ENCODE assay signal across 10 cellular contexts in genomic region chr10:3836222-3836820, GRCh38. TPM values are rescaled to one million over a fixed set of nuclear protein-coding genes. Genes with fewer than 3 reads are reported as not detected.
DNase-seq lines count a peak whose midpoint lies in the region; ATAC-seq, FAIRE-seq and TF ChIP-seq lines count a peak whose summit lies in the region.
"Had no signal": no experiment of that assay in that cellular context is flagged by ENCODE, and none has a peak within 500 bp of the region (broad histone marks: within the 10 kb centered on the region; RNA-seq: fewer than 3 reads in every experiment).

No MANE protein-coding gene starts in this region.

- H3K27me3 Mint-ChIP-seq in CD14-positive monocyte (ENCODE audit: low read depth in 3 of 3) = peaks cover 0 to 2% (median 0%) of the 10 kb centered on the region in 3 donors
- H3K27me3 Mint-ChIP-seq in activated T-helper 2 cell treated with anti-CD3 and anti-CD28 coated beads, Interferon-gamma antibody, Interleukin-2, Interleukin-4, amounts not matched to agents 10 μg/mL and 5 μg/mL and 100 μg/mL, durations not matched to agents 14 hours and 24 hours and 36 hours (ENCODE audit: low read depth) = no peaks in the 10 kb centered on the region
- H3K27me3 Mint-ChIP-seq: activated naive CD4-positive, alpha-beta T cell treated with anti-CD3 and anti-CD28 coated beads, Interleukin-2, amount 10 ng/mL, durations not matched to agents 7 days and 5 days had no signal

- ATAC-seq in GM19025 (IDR thresholded peaks at IDR 0.05; ENCODE audit: low read depth, unreplicated experiment) (peak; percentile 45), HG02884 (IDR thresholded peaks at IDR 0.05; ENCODE audit: unreplicated experiment) (peak; percentile 54)

- DNase-seq in CD14-positive monocyte (ENCODE audit: low spot score) (no peak), kidney (no peak), breast epithelium (ENCODE audit: low spot score in 2 of 2) (no peak)
- DNase-seq in activated T-helper 2 cell treated with anti-CD3 and anti-CD28 coated beads, Interferon-gamma antibody, Interleukin-2, Interleukin-4, amounts not matched to agents 10 μg/mL and 5 μg/mL and 100 μg/mL, durations not matched to agents 14 hours and 24 hours and 36 hours (ENCODE audit: low spot score) = no peak
- DNase-seq in central memory CD4-positive, alpha-beta T cell = no peak
- no peak for DNase-seq in effector CD8-positive, alpha-beta T cell (lab: John Stamatoyannopoulos, UW)
- DNase-seq: activated naive CD4-positive, alpha-beta T cell treated with anti-CD3 and anti-CD28 coated beads, Interleukin-2, amount 10 ng/mL, durations not matched to agents 7 days and 5 days; NCI-H2171 had no signal

- no peaks in the 10 kb centered on the region for H3K4me1 ChIP-seq in kidney (ENCODE audit: control insufficient read depth in 1 of 2, insufficient read depth in 1 of 2, low read depth in 1 of 2, low read length in 2 of 2)
- no peaks in the 10 kb centered on the region for H3K4me1 ChIP-seq in breast epithelium

- H3K27ac Mint-ChIP-seq in CD14-positive monocyte = peak overlapping the region; percentile 70 to 96 (median 92)
- H3K27ac Mint-ChIP-seq in activated T-helper 2 cell treated with anti-CD3 and anti-CD28 coated beads, Interferon-gamma antibody, Interleukin-2, Interleukin-4, amounts not matched to agents 10 μg/mL and 5 μg/mL and 100 μg/mL, durations not matched to agents 14 hours and 24 hours and 36 hours = peak overlapping the region; percentile 84
- H3K27ac Mint-ChIP-seq: activated naive CD4-positive, alpha-beta T cell treated with anti-CD3 and anti-CD28 coated beads, Interleukin-2, amount 10 ng/mL, durations not matched to agents 7 days and 5 days had no signal

- no peak for TF ChIP-seq CTCF in CD14-positive monocyte (IDR thresholded peaks at IDR 0.05)
- TF ChIP-seq CTCF in kidney (IDR thresholded peaks at IDR 0.05; ENCODE audit: borderline replicate concordance, extremely low read depth, insufficient read depth) = no peak
- TF ChIP-seq CTCF in breast epithelium (IDR thresholded peaks at IDR 0.05) = no peak

- H3K36me3 Mint-ChIP-seq in CD14-positive monocyte = no peaks in the 10 kb centered on the region
- no peaks in the 10 kb centered on the region for H3K36me3 Mint-ChIP-seq in activated T-helper 2 cell treated with anti-CD3 and anti-CD28 coated beads, Interferon-gamma antibody, Interleukin-2, Interleukin-4, amounts not matched to agents 10 μg/mL and 5 μg/mL and 100 μg/mL, durations not matched to agents 14 hours and 24 hours and 36 hours (ENCODE audit: low read depth)
- H3K36me3 Mint-ChIP-seq: activated naive CD4-positive, alpha-beta T cell treated with anti-CD3 and anti-CD28 coated beads, Interleukin-2, amount 10 ng/mL, durations not matched to agents 7 days and 5 days had no signal

- no peak overlapping the region for H3K27ac ChIP-seq in kidney (ENCODE audit: low read depth in 2 of 2, low read length in 2 of 2)
- H3K27ac ChIP-seq in breast epithelium = no peak overlapping the region

- no peak for TF ChIP-seq POLR2A in breast epithelium (IDR thresholded peaks at IDR 0.05)

- H3K9me3 ChIP-seq in kidney (ENCODE audit: control insufficient read depth in 1 of 2, low read length in 2 of 2) (no peaks in the 10 kb centered on the region), breast epithelium (no peaks in the 10 kb centered on the region)

- H3K9me3 Mint-ChIP-seq in CD14-positive monocyte = no peaks in the 10 kb centered on the region
- no peaks in the 10 kb centered on the region for H3K9me3 Mint-ChIP-seq in activated T-helper 2 cell treated with anti-CD3 and anti-CD28 coated beads, Interferon-gamma antibody, Interleukin-2, Interleukin-4, amounts not matched to agents 10 μg/mL and 5 μg/mL and 100 μg/mL, durations not matched to agents 14 hours and 24 hours and 36 hours
- H3K9me3 Mint-ChIP-seq: activated naive CD4-positive, alpha-beta T cell treated with anti-CD3 and anti-CD28 coated beads, Interleukin-2, amount 10 ng/mL, durations not matched to agents 7 days and 5 days had no signal

- H3K4me3 Mint-ChIP-seq in CD14-positive monocyte = no peak overlapping the region
- H3K4me3 Mint-ChIP-seq in activated T-helper 2 cell treated with anti-CD3 and anti-CD28 coated beads, Interferon-gamma antibody, Interleukin-2, Interleukin-4, amounts not matched to agents 10 μg/mL and 5 μg/mL and 100 μg/mL, durations not matched to agents 14 hours and 24 hours and 36 hours (ENCODE audit: low read depth) = peak overlapping the region; percentile 28
- H3K4me3 Mint-ChIP-seq: activated naive CD4-positive, alpha-beta T cell treated with anti-CD3 and anti-CD28 coated beads, Interleukin-2, amount 10 ng/mL, durations not matched to agents 7 days and 5 days had no signal

- H3K9ac ChIP-seq in kidney (ENCODE audit: low read length in 2 of 2) = no peak overlapping the region

- H3K36me3 ChIP-seq in kidney (ENCODE audit: control insufficient read depth in 1 of 2, insufficient read depth in 2 of 2, low read length in 2 of 2) = no peaks in the 10 kb centered on the region
- H3K36me3 ChIP-seq in breast epithelium = no peaks in the 10 kb centered on the region

- H3K4me3 ChIP-seq in kidney (ENCODE audit: low read length in 2 of 2) (no peak overlapping the region), breast epithelium (no peak overlapping the region)

- no peaks in the 10 kb centered on the region for H3K27me3 ChIP-seq in breast epithelium

- peaks cover 41% of the 10 kb centered on the region for H3K4me1 Mint-ChIP-seq in CD14-positive monocyte
- H3K4me1 Mint-ChIP-seq in activated T-helper 2 cell treated with anti-CD3 and anti-CD28 coated beads, Interferon-gamma antibody, Interleukin-2, Interleukin-4, amounts not matched to agents 10 μg/mL and 5 μg/mL and 100 μg/mL, durations not matched to agents 14 hours and 24 hours and 36 hours (ENCODE audit: low read depth) = peaks cover 56% of the 10 kb centered on the region

- no peak for FAIRE-seq in kidney (lab: Jason Lieb, UNC)

- intact Hi-C loops in CD14-positive monocyte (cut with micrococcal nuclease) = no loop called here
- intact Hi-C loops in activated T-helper 2 cell treated with anti-CD3 and anti-CD28 coated beads, Interferon-gamma antibody, Interleukin-2, Interleukin-4, amounts not matched to agents 10 μg/mL and 5 μg/mL and 100 μg/mL, durations not matched to agents 14 hours and 24 hours and 36 hours (cut with micrococcal nuclease) = loop anchor here (1.0 to 2.0 kb wide), 2 partner anchors 16 to 25 kb away; no protein-coding TSS in a partner anchor
- intact Hi-C loops in kidney (cut with DNase I) = no loop called here
- intact Hi-C loops in breast epithelium (cut with DNase I; ENCODE audit: low total_unique reads) = no loop called here

RNA-seq across cellular contexts. Expression of gene KLF6, which starts 51.3 kb away (rescaled TPM):
- 100 to 1,000 TPM; 499 to 510 TPM for polyA plus RNA-seq in CD14-positive monocyte
- 126 and 129 TPM in 2 replicates for total RNA-seq in activated T-helper 2 cell treated with anti-CD3 and anti-CD28 coated beads, Interferon-gamma antibody, Interleukin-2, Interleukin-4, amounts not matched to agents 10 μg/mL and 5 μg/mL and 100 μg/mL, durations not matched to agents 14 hours and 24 hours and 36 hours
- 230 TPM for total RNA-seq in kidney
- polyA plus RNA-seq in kidney (ENCODE audit: insufficient read depth, low read depth, low replicate concordance) = 27.8 TPM
- 100 to 1,000 TPM; 132 to 347 (median 186) TPM for total RNA-seq in breast epithelium
